ENCODE assay signal across 23 cellular contexts in genomic region chr5:177123789-177124485, GRCh38. TPM values are rescaled to one million over a fixed set of nuclear protein-coding genes. Genes with fewer than 3 reads are reported as not detected.
DNase-seq lines count a peak whose midpoint lies in the region; ATAC-seq and TF ChIP-seq lines count a peak whose summit lies in the region.
"Had no signal": no experiment of that assay in that cellular context is flagged by ENCODE, and none has a peak within 500 bp of the region (broad histone marks: within the 10 kb centered on the region; RNA-seq: fewer than 3 reads in every experiment).

No MANE protein-coding gene starts in this region.

- intact Hi-C loops in spleen (cut with DNase I; ENCODE audit: low total_unique reads): no loop called here

- no peaks in the 10 kb centered on the region for H3K36me3 Mint-ChIP-seq in GM23338 (ENCODE audit: low read depth)
- H3K36me3 Mint-ChIP-seq in effector memory CD8-positive, alpha-beta T cell (ENCODE audit: insufficient read depth): peaks cover 2% of the 10 kb centered on the region
- H3K36me3 Mint-ChIP-seq in HFFc6 (ENCODE audit: low read depth): no peaks in the 10 kb centered on the region
- H3K36me3 Mint-ChIP-seq: activated CD8-positive, alpha-beta memory T cell treated with anti-CD3 and anti-CD28 coated beads, Interleukin-2, amount 10 ng/mL, durations not matched to agents 7 days and 5 days; mesothelial cell of epicardium had no signal

- H3K4me3 ChIP-seq in GM23338: no peak overlapping the region
- H3K4me3 ChIP-seq in Peyer's patch: no peak overlapping the region
- peak overlapping the region in 1 of 8 donors; percentile 4 for H3K4me3 ChIP-seq in spleen
- H3K4me3 ChIP-seq: cardiac muscle cell, dorsolateral prefrontal cortex, prostate gland, skin epidermis had no signal

- H3K27ac Mint-ChIP-seq in GM23338 (no peak overlapping the region), HFFc6 (no peak overlapping the region)
- H3K27ac Mint-ChIP-seq in effector memory CD8-positive, alpha-beta T cell: peak overlapping the region in 1 of 2 donors; percentile 53
- H3K27ac Mint-ChIP-seq: activated CD4-positive, alpha-beta T cell treated with anti-CD3 and anti-CD28 coated beads for 36 hours; activated CD8-positive, alpha-beta memory T cell treated with anti-CD3 and anti-CD28 coated beads, Interleukin-2, amount 10 ng/mL, durations not matched to agents 7 days and 5 days; mesothelial cell of epicardium had no signal

- peak; percentile 56 for ATAC-seq in GM19043 (IDR thresholded peaks at IDR 0.05; ENCODE audit: low read depth, unreplicated experiment)
- peak; percentile 54 for ATAC-seq in GM23338
- no peak for ATAC-seq in GM19452 (IDR thresholded peaks at IDR 0.05; ENCODE audit: unreplicated experiment)
- ATAC-seq in effector memory CD8-positive, alpha-beta T cell (replicated peaks): no peak
- ATAC-seq: activated CD8-positive, alpha-beta memory T cell treated with anti-CD3 and anti-CD28 coated beads, Interleukin-2, amount 10 ng/mL, durations not matched to agents 7 days and 5 days had no signal

- H3K27me3 ChIP-seq in GM23338 (ENCODE audit: insufficient read depth) (no peaks in the 10 kb centered on the region), Peyer's patch (no peaks in the 10 kb centered on the region), spleen (replicated peaks in 1 of 7) (no peaks in the 10 kb centered on the region)
- H3K27me3 ChIP-seq: cardiac muscle cell, dorsolateral prefrontal cortex had no signal

- H3F3A ChIP-seq in GM23338 (replicated peaks; ENCODE audit: low read depth): no peaks in the 10 kb centered on the region; the same call in 1 of the 2 replicates

- H2AFZ ChIP-seq in GM23338: no peak overlapping the region

- peaks cover 5% of the 10 kb centered on the region; the same call in 1 of the 2 replicates for H3K9me2 ChIP-seq in GM23338 (ENCODE audit: insufficient read depth)

- no peaks in the 10 kb centered on the region for H3K36me3 ChIP-seq in GM23338 (ENCODE audit: insufficient read depth)
- no peaks in the 10 kb centered on the region for H3K36me3 ChIP-seq in Peyer's patch
- H3K36me3 ChIP-seq in spleen: no peaks in the 10 kb centered on the region
- H3K36me3 ChIP-seq: cardiac muscle cell, prostate gland had no signal

- TF ChIP-seq POLR2A in Peyer's patch (IDR thresholded peaks at IDR 0.05) (no peak), spleen (IDR thresholded peaks at IDR 0.05) (no peak)

- no peaks in the 10 kb centered on the region for H3K9me3 ChIP-seq in Peyer's patch
- H3K9me3 ChIP-seq in spleen: no peaks in the 10 kb centered on the region
- H3K9me3 ChIP-seq: prostate gland had no signal

- no peak overlapping the region for H3K4me2 ChIP-seq in GM23338
- H3K4me2 ChIP-seq: KMS-11 had no signal

- H3K27me3 Mint-ChIP-seq in GM23338 (ENCODE audit: insufficient read depth, low read depth, poor library complexity): peaks cover 5% of the 10 kb centered on the region
- no peaks in the 10 kb centered on the region for H3K27me3 Mint-ChIP-seq in effector memory CD8-positive, alpha-beta T cell
- H3K27me3 Mint-ChIP-seq in HFFc6 (ENCODE audit: insufficient read depth): peaks cover 2% of the 10 kb centered on the region
- H3K27me3 Mint-ChIP-seq: activated CD4-positive, alpha-beta T cell treated with anti-CD3 and anti-CD28 coated beads for 36 hours; activated CD8-positive, alpha-beta memory T cell treated with anti-CD3 and anti-CD28 coated beads, Interleukin-2, amount 10 ng/mL, durations not matched to agents 7 days and 5 days had no signal

- H4K20me1 ChIP-seq in GM23338 (replicated peaks; ENCODE audit: insufficient read depth): no peaks in the 10 kb centered on the region

- DNase-seq in GM23338 (ENCODE audit: low spot score): no peak
- peak in 2 of 3 donors; percentile 3 to 51 for DNase-seq in Peyer's patch
- DNase-seq in spleen: peak; percentile 75
- DNase-seq in GM20000 (ENCODE audit: low spot score): no peak
- no peak for DNase-seq in effector memory CD8-positive, alpha-beta T cell
- no peak for DNase-seq in HFFc6
- DNase-seq: activated CD4-positive, alpha-beta T cell treated with anti-CD3 and anti-CD28 coated beads for 36 hours; activated CD8-positive, alpha-beta memory T cell treated with anti-CD3 and anti-CD28 coated beads, Interleukin-2, amount 10 ng/mL, durations not matched to agents 7 days and 5 days; activated effector memory CD4-positive, alpha-beta T cell treated with anti-CD3 and anti-CD28 coated beads, Interleukin-2, amount 50 U/mL, for 16 hours; dorsolateral prefrontal cortex; erythroblast; NCI-H1092 treated with DMSO at 0.1 percent for 48 hours; stimulated activated CD4-positive, alpha-beta T cell treated with anti-CD3 and anti-CD28 coated beads, Interleukin-4, amount 100 ng/mL, for 4 hours; substantia nigra; T1000 had no signal

- H3K79me2 ChIP-seq in GM23338 (replicated peaks; ENCODE audit: insufficient read depth): no peaks in the 10 kb centered on the region

- H3K4me1 ChIP-seq in GM23338 (ENCODE audit: insufficient read depth) (no peaks in the 10 kb centered on the region), Peyer's patch (no peaks in the 10 kb centered on the region), spleen (peaks cover 0 to 18% (median 8%) of the 10 kb centered on the region in 6 donors)
- H3K4me1 ChIP-seq: prostate gland had no signal

- H3K9me3 Mint-ChIP-seq in GM23338 (no peaks in the 10 kb centered on the region), HFFc6 (no peaks in the 10 kb centered on the region)
- no peaks in the 10 kb centered on the region for H3K9me3 Mint-ChIP-seq in effector memory CD8-positive, alpha-beta T cell
- H3K9me3 Mint-ChIP-seq: mesothelial cell of epicardium had no signal

- 64 to 74% (median 71%) methylated on average over 15 of the region's 15 CpGs for WGBS in spleen, 5 donors

- H3K4me1 Mint-ChIP-seq in GM23338 (peaks cover 13% of the 10 kb centered on the region; the same call in 2 of the 3 replicates), HFFc6 (ENCODE audit: low read depth) (peaks cover 9% of the 10 kb centered on the region)
- H3K4me1 Mint-ChIP-seq in effector memory CD8-positive, alpha-beta T cell (ENCODE audit: low read depth in 2 of 2): peaks cover 5 to 11% of the 10 kb centered on the region in 2 donors
- H3K4me1 Mint-ChIP-seq: mesothelial cell of epicardium, neural crest cell had no signal

- no peak overlapping the region for H3K27ac ChIP-seq in GM23338 (ENCODE audit: low read depth)
- H3K27ac ChIP-seq in Peyer's patch: no peak overlapping the region
- H3K27ac ChIP-seq in spleen: peak overlapping the region in 3 of 8 donors; percentile 15 to 38 (median 35)
- H3K27ac ChIP-seq: cardiac muscle cell, dorsolateral prefrontal cortex, KMS-11, prostate gland, skin epidermis had no signal

- no peak for TF ChIP-seq CTCF in GM23338 (conservative IDR thresholded peaks at IDR 0.05; ENCODE audit: low read depth in 2 of 2)
- TF ChIP-seq CTCF in Peyer's patch (IDR thresholded peaks at IDR 0.05): no peak
- no peak for TF ChIP-seq CTCF in spleen (IDR thresholded peaks at IDR 0.05 in 8 of 11, conservative IDR thresholded peaks at IDR 0.05 in 3 of 11)
- no peak for TF ChIP-seq CTCF in GM20000 (IDR thresholded peaks at IDR 0.05; ENCODE audit: extremely low read depth, missing control alignments)
- TF ChIP-seq CTCF in HFFc6 (IDR thresholded peaks at IDR 0.05): no peak

- H3K4me3 Mint-ChIP-seq in GM23338 (no peak overlapping the region), HFFc6 (no peak overlapping the region)
- H3K4me3 Mint-ChIP-seq in effector memory CD8-positive, alpha-beta T cell: no peak overlapping the region
- H3K4me3 Mint-ChIP-seq: activated CD4-positive, alpha-beta T cell treated with anti-CD3 and anti-CD28 coated beads for 36 hours; activated CD8-positive, alpha-beta memory T cell treated with anti-CD3 and anti-CD28 coated beads, Interleukin-2, amount 10 ng/mL, durations not matched to agents 7 days and 5 days; mesothelial cell of epicardium; neural crest cell had no signal

TF ChIP-seq in GM23338, 12 proteins besides CTCF, POLR2A, EP300 and RAD21 (continues in another document):
- TF ChIP-seq ETS1 (IDR thresholded peaks at IDR 0.05): no peak
- TF ChIP-seq POLR2AphosphoS5 (IDR thresholded peaks at IDR 0.05; ENCODE audit: low read depth): no peak
- TF ChIP-seq NANOG (IDR thresholded peaks at IDR 0.05; ENCODE audit: borderline replicate concordance): no peak

RNA-seq across cellular contexts. Expression of gene NSD1, which starts 9.6 kb away (rescaled TPM):
- total RNA-seq in GM23338 (2014; rRNA removed; shearing (Covaris generic)): 85.9 and 106 TPM in 2 replicates
- polyA plus RNA-seq in GM23338 (2016; fragmentation: Nextera tagmentation; extraction: Ambion mirVana) (82.5 and 96.4 TPM in 2 replicates), spleen (1 to 10 TPM; 4.1 to 9.7 (median 5.0) TPM)
- total RNA-seq in Peyer's patch (100 to 1,000 TPM in 1 of 4 donors, 10 to 100 TPM in 3; 46.4 to 112 (median 50.1) TPM), spleen (100 to 1,000 TPM in 2 of 7 donors, 10 to 100 TPM in 5; 65.0 to 130 (median 79.7) TPM)
- total RNA-seq in HFFc6 (2021; fragmentation: NEBNext Ultra II Directional; extraction: Animal tissue kit (Norgen Biotek cat#: 25700)): 10 to 100 TPM; 42.6 to 56.4 (median 48.4) TPM

RNA-seq across cellular contexts. Expression of gene FGFR4, which starts 37.2 kb away (rescaled TPM):
- total RNA-seq in GM23338 (2014; rRNA removed; shearing (Covaris generic)): 145 and 150 TPM in 2 replicates
- polyA plus RNA-seq in GM23338 (2016; fragmentation: Nextera tagmentation; extraction: Ambion mirVana) (40.3 and 43.4 TPM in 2 replicates), spleen (10 to 100 TPM in 2 of 3 donors, 1 to 10 TPM in 1; 5.2 to 23.4 (median 15.4) TPM)
- total RNA-seq in Peyer's patch (100 to 1,000 TPM in 1 of 4 donors, 10 to 100 TPM in 3; 43.0 to 264 (median 72.3) TPM), spleen (10 to 100 TPM; 10.1 to 41.6 (median 28.9) TPM)
- under 1 TPM in 5 of 6 experiments, not detected in 1; 0.14 to 0.53 (median 0.33) TPM for total RNA-seq in HFFc6 (2021; fragmentation: NEBNext Ultra II Directional; extraction: Animal tissue kit (Norgen Biotek cat#: 25700))

Comparison
In these comparisons a context has a peak if more than half of its experiments do, and no peak if none do; other contexts are left out.
1. ATAC-seq: peak in GM19043 (single experiment) and GM23338 (single experiment); none in GM19452 (single experiment) and effector memory CD8-positive, alpha-beta T cell (single experiment).
2. DNase-seq: peak in Peyer's patch (2 of 3) and spleen (single experiment); none in GM23338 (single experiment), GM20000 (single experiment), effector memory CD8-positive, alpha-beta T cell (0 of 3) and HFFc6 (single experiment).
3. RNA of gene FGFR4, which starts 37.2 kb away (total RNA-seq): 145 to 150 TPM in GM23338, 43.0 to 264 TPM in Peyer's patch and 10.1 to 41.6 TPM in spleen; 0.14 to 0.53 TPM in HFFc6; every median in the first group is over 4 times any median in the second.